ENCODE assay signal across 2 cellular contexts in the genomic region with DNA sequence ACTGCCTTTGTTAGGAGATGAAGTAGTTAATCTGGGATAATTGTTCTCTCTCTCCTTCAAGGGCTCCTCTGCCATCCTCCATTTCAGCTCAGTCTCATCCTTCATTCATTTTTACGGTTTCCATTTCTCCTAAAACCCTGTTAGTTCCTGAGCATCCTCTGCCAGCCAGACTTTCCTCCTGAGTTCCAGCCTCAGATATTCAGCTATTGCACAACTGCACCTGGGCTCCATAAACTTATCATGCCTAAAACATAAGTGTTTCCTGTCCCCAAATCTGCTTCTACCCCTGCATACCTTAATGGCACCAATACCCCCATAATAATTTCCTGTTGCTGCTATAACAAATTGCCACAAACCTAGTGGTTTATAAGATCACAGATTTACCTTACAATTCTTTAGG.
A peak's percentile ranks its signal among the peaks of the same experiment; 100 is the strongest.
TF ChIP-seq lines count a peak whose summit lies in the region.

No MANE protein-coding gene starts in this region.

TF ChIP-seq in HepG2, 621 proteins besides CTCF, POLR2A, EP300 and RAD21:
- TF ChIP-seq CEBPB (IDR thresholded peaks at IDR 0.05; ENCODE audit: borderline replicate concordance, low read depth, low read length) (peak; percentile 62; the same call in 1 of the 2 replicates), TARDBP (CRISPR knock-in tag; IDR thresholded peaks at IDR 0.05) (no peak)

TF ChIP-seq in K562, 482 proteins besides CTCF, POLR2A, EP300 and RAD21:
- peak; percentile 43; the same call in 1 of the 2 replicates for TF ChIP-seq CEBPB (tag; IDR thresholded peaks at IDR 0.05)
- no peak for TF ChIP-seq ZNF121 (CRISPR knock-in tag; conservative IDR thresholded peaks at IDR 0.05)
- TF ChIP-seq CEBPG (CRISPR knock-in tag; IDR thresholded peaks at IDR 0.05): no peak
- TF ChIP-seq CEBPG (tag; conservative IDR thresholded peaks at IDR 0.05 in 1 of 2, IDR thresholded peaks at IDR 0.05 in 1 of 2): peak in 1 of 2 experiments; percentile 36; a peak in 2 of 4 replicates
